Comparison of ENCODE assay signal across 8 cellular contexts in the genomic region with DNA sequence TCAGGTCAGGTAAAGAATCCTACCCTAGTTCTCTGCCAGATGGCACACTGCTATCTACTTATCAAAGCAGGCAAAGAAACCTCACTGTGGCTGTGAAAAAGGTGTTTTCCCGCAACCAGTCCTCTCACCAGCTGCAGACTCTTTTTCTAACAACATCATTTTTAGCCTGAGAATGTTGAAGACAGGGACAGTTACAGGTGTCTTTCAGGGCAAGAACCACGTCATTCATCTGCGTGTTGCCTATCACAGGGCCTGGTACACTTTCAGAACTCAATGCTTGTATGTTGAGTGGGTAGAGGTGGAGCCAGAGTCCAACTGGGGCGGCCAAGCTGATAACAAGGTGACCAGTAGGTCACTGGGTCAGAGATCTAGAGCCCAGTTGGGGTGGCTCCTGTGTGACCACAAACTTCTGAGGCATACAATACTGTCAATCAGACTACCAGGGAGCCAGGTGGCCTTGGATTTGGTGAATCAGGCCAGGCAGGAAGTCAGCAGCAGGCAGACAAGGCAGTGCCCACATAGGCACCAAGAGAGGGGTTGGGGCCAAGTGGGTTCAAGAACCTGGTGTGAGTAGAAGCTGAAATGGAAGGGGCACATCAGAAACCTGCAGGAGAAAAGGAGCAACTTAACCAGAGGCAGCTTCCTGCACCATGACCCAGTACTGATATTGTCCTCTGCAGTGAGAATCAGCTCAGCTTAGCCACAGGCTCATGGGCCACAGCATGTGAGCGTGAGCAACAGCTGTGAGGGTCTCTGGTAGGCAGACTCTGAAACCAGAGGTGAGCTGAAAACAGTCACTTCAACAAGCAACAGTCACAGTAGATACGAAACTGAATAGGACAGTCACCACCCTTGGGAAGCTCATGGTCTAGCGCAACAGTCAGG.
DNase-seq lines count a peak whose midpoint lies in the region; ATAC-seq and TF ChIP-seq lines count a peak whose summit lies in the region.

No MANE protein-coding gene starts in this region.

- no peak overlapping the region for H3K4me3 Mint-ChIP-seq in activated CD8-positive, alpha-beta T cell treated with anti-CD3 and anti-CD28 coated beads for 36 hours

- DNase-seq in heart left ventricle: no peak
- DNase-seq in right cardiac atrium: no peak
- peak; percentile 28 for DNase-seq in activated CD8-positive, alpha-beta T cell treated with anti-CD3 and anti-CD28 coated beads for 36 hours
- DNase-seq in SHP77 treated with DMSO at 0.1 percent for 48 hours (lab: John Stamatoyannopoulos, UW): no peak
- no peak for DNase-seq in DMS79 treated with DMSO at 0.1 percent for 48 hours (lab: John Stamatoyannopoulos, UW)
- no peak for DNase-seq in NCI-H1092 (lab: John Stamatoyannopoulos, UW)

- H3K9me3 Mint-ChIP-seq in activated CD8-positive, alpha-beta T cell treated with anti-CD3 and anti-CD28 coated beads for 36 hours: no peaks in the 10 kb centered on the region

- H3K36me3 ChIP-seq in heart left ventricle: no peaks in the 10 kb centered on the region
- H3K36me3 ChIP-seq in thymus (ENCODE audit: control insufficient read depth, insufficient read depth): no peaks in the 10 kb centered on the region

- POLR2A ChIA-PET in activated CD8-positive, alpha-beta T cell treated with anti-CD3 and anti-CD28 coated beads for 36 hours (lab: Charles Lee): no interaction called here

- H3K27ac ChIP-seq in heart left ventricle: no peak overlapping the region
- H3K27ac ChIP-seq in right cardiac atrium (ENCODE audit: low read length): no peak overlapping the region
- H3K27ac ChIP-seq in thymus (ENCODE audit: low read depth): peak overlapping the region; percentile 92

- H3K36me3 Mint-ChIP-seq in activated CD8-positive, alpha-beta T cell treated with anti-CD3 and anti-CD28 coated beads for 36 hours (ENCODE audit: low read depth): no peaks in the 10 kb centered on the region

- no peak overlapping the region for H3K4me3 ChIP-seq in heart left ventricle
- no peak overlapping the region for H3K4me3 ChIP-seq in right cardiac atrium (ENCODE audit: low read length)
- no peak overlapping the region for H3K4me3 ChIP-seq in thymus (ENCODE audit: low read length)

- H3K4me1 ChIP-seq in heart left ventricle (peaks cover 3 to 31% (median 16%) of the 10 kb centered on the region in 12 donors), right cardiac atrium (ENCODE audit: control insufficient read depth, insufficient read depth, low read length) (peaks cover 6% of the 10 kb centered on the region), thymus (ENCODE audit: control insufficient read depth, insufficient read depth, low read length) (peaks cover 52% of the 10 kb centered on the region)

- ATAC-seq in heart left ventricle: peak in 3 of 4 donors; percentile 56 to 72 (median 62)
- ATAC-seq in right cardiac atrium: no peak
- peak; percentile 78 for ATAC-seq in HG02798 (IDR thresholded peaks at IDR 0.05; ENCODE audit: poor library complexity, unreplicated experiment)
- ATAC-seq in activated CD8-positive, alpha-beta T cell treated with anti-CD3 and anti-CD28 coated beads for 36 hours: peak; percentile 54

- H3K27me3 ChIP-seq in heart left ventricle (no peaks in the 10 kb centered on the region), right cardiac atrium (ENCODE audit: control insufficient read depth, insufficient read depth) (no peaks in the 10 kb centered on the region), thymus (ENCODE audit: control insufficient read depth, insufficient read depth) (no peaks in the 10 kb centered on the region)

- no peak for TF ChIP-seq POLR2A in heart left ventricle (IDR thresholded peaks at IDR 0.05)

- H3K9me3 ChIP-seq in heart left ventricle: peaks cover 0 to 8% (median 0%) of the 10 kb centered on the region in 12 donors
- H3K9me3 ChIP-seq in right cardiac atrium (ENCODE audit: control insufficient read depth, low read length): no peaks in the 10 kb centered on the region
- H3K9me3 ChIP-seq in thymus (ENCODE audit: control insufficient read depth): no peaks in the 10 kb centered on the region

- peaks cover 29% of the 10 kb centered on the region for H3K4me1 Mint-ChIP-seq in activated CD8-positive, alpha-beta T cell treated with anti-CD3 and anti-CD28 coated beads for 36 hours (ENCODE audit: low read depth)

- CTCF ChIA-PET in activated CD8-positive, alpha-beta T cell treated with anti-CD3 and anti-CD28 coated beads for 36 hours (lab: Charles Lee): interaction anchor here (0.6 to 1.2 kb wide), 2 partner anchors 100 to 125 kb away, joined by 3 read pairs; no protein-coding TSS in a partner anchor

- 76 to 81% (median 79%) methylated on average over 7 of the region's 7 CpGs for WGBS in heart left ventricle, 4 donors
- 84% methylated on average over 7 of the region's 7 CpGs for WGBS in right cardiac atrium
- WGBS in thymus: 42% methylated on average over 7 of the region's 7 CpGs

- intact Hi-C loops in heart left ventricle (cut with DNase I) (no loop called here), right cardiac atrium (cut with DNase I) (loop anchor here in 1 of 4 donors (10.0 kb wide), 1 partner anchor 126 kb away; the partner anchor contains the start of gene PPP2R5A)
- intact Hi-C loops in activated CD8-positive, alpha-beta T cell treated with anti-CD3 and anti-CD28 coated beads for 36 hours (cut with micrococcal nuclease): no loop called here

- no peak for TF ChIP-seq CTCF in heart left ventricle (IDR thresholded peaks at IDR 0.05)
- no peak for TF ChIP-seq CTCF in activated CD8-positive, alpha-beta T cell treated with anti-CD3 and anti-CD28 coated beads for 36 hours (IDR thresholded peaks at IDR 0.05)

- H3K27me3 Mint-ChIP-seq in activated CD8-positive, alpha-beta T cell treated with anti-CD3 and anti-CD28 coated beads for 36 hours: no peaks in the 10 kb centered on the region

- no peak overlapping the region for H3K27ac Mint-ChIP-seq in activated CD8-positive, alpha-beta T cell treated with anti-CD3 and anti-CD28 coated beads for 36 hours

Comparison
In these comparisons a context has a peak if more than half of its experiments do, and no peak if none do; other contexts are left out.
1. ATAC-seq: peak in heart left ventricle (3 of 4), HG02798 (single experiment) and activated CD8-positive, alpha-beta T cell treated with anti-CD3 and anti-CD28 coated beads for 36 hours (single experiment); none in right cardiac atrium (0 of 2).